In genomic region chr10:101353692-101354583, GRCh38 we compare ENCODE assay signal across 1 cellular context.
TF ChIP-seq lines count a peak whose summit lies in the region.

BTRC (plus strand) TSS chr10:101354165; CDS start chr10:101354181, 16 bp downstream.

TF ChIP-seq in WTC11, 78 proteins besides CTCF, POLR2A, EP300 and RAD21 (continued from another document):
- TF ChIP-seq AR (CRISPR knock-in tag; IDR thresholded peaks at IDR 0.05), result no peak
- TF ChIP-seq ZNF121 (CRISPR knock-in tag; IDR thresholded peaks at IDR 0.05), result peak; percentile 100
- no peak for TF ChIP-seq MXD4 (CRISPR knock-in tag; IDR thresholded peaks at IDR 0.05; ENCODE audit: borderline replicate concordance)
- TF ChIP-seq NR2C2 (CRISPR knock-in tag; IDR thresholded peaks at IDR 0.05), result no peak
- no peak for TF ChIP-seq ESRRA (CRISPR knock-in tag; IDR thresholded peaks at IDR 0.05; ENCODE audit: borderline replicate concordance)
TF ChIP-seq in WTC11: peak in this region for 17.
